In genomic region chr3:113275876-113276580, GRCh38 we compare ENCODE assay signal across 8 cellular contexts.
DNase-seq lines count a peak whose midpoint lies in the region; ATAC-seq and TF ChIP-seq lines count a peak whose summit lies in the region.

No MANE protein-coding gene starts in this region.

- no peak overlapping the region for H3K4me3 Mint-ChIP-seq in activated CD4-positive, alpha-beta T cell treated with anti-CD3 and anti-CD28 coated beads for 36 hours
- H3K4me3 Mint-ChIP-seq in MCF 10A (ENCODE audit: unreplicated experiment), result no peak overlapping the region

- no peak overlapping the region for H3K27ac Mint-ChIP-seq in activated CD4-positive, alpha-beta T cell treated with anti-CD3 and anti-CD28 coated beads for 36 hours
- no peak overlapping the region for H3K27ac Mint-ChIP-seq in MCF 10A (ENCODE audit: low read depth, unreplicated experiment)

- TF ChIP-seq CTCF in MCF 10A (IDR thresholded peaks at IDR 0.05; ENCODE audit: unreplicated experiment), result no peak

- H3K27me3 Mint-ChIP-seq in activated CD4-positive, alpha-beta T cell treated with anti-CD3 and anti-CD28 coated beads for 36 hours, result no peaks in the 10 kb centered on the region
- no peaks in the 10 kb centered on the region for H3K27me3 Mint-ChIP-seq in MCF 10A (ENCODE audit: insufficient read depth, unreplicated experiment)

- intact Hi-C loops in activated CD4-positive, alpha-beta T cell treated with anti-CD3 and anti-CD28 coated beads for 36 hours (cut with DNase I, micrococcal nuclease), result no loop called here
- intact Hi-C loops in MCF 10A (cut with micrococcal nuclease), result no loop called here

- POLR2A ChIA-PET in activated CD4-positive, alpha-beta T cell treated with anti-CD3 and anti-CD28 coated beads for 36 hours (lab: Charles Lee), result no interaction called here
- POLR2A ChIA-PET in MCF 10A (lab: Yijun Ruan, JAX), result no interaction called here

- H3K9me3 Mint-ChIP-seq in activated CD4-positive, alpha-beta T cell treated with anti-CD3 and anti-CD28 coated beads for 36 hours (ENCODE audit: low read depth), result no peaks in the 10 kb centered on the region
- no peaks in the 10 kb centered on the region for H3K9me3 Mint-ChIP-seq in MCF 10A (ENCODE audit: unreplicated experiment)

- H3K36me3 Mint-ChIP-seq in activated CD4-positive, alpha-beta T cell treated with anti-CD3 and anti-CD28 coated beads for 36 hours (ENCODE audit: low read depth), result no peaks in the 10 kb centered on the region
- H3K36me3 Mint-ChIP-seq in MCF 10A (ENCODE audit: insufficient read depth, unreplicated experiment), result no peaks in the 10 kb centered on the region

- BruUV-seq in MCF 10A (replicated peaks; lab: Mats Ljungman, UMichigan), result no TSS peak

- CTCF ChIA-PET in activated CD4-positive, alpha-beta T cell treated with anti-CD3 and anti-CD28 coated beads for 36 hours (lab: Charles Lee), result interaction anchor here (0.6 to 1.2 kb wide), 3 partner anchors 12 to 235 kb away, joined by 3 to 17 read pairs (median 3); no protein-coding TSS in a partner anchor
- CTCF ChIA-PET in MCF 10A (lab: Yijun Ruan, JAX), result interaction anchor here (0.6 to 2.3 kb wide), 5 partner anchors 11 to 240 kb away, joined by 3 to 9 read pairs (median 4); no protein-coding TSS in a partner anchor

- ATAC-seq in activated CD4-positive, alpha-beta T cell treated with anti-CD3 and anti-CD28 coated beads for 36 hours, result peak; percentile 44
- ATAC-seq in HG02852 (IDR thresholded peaks at IDR 0.05; ENCODE audit: unreplicated experiment), result peak; percentile 48

- peaks cover 5% of the 10 kb centered on the region for H3K4me1 Mint-ChIP-seq in activated CD4-positive, alpha-beta T cell treated with anti-CD3 and anti-CD28 coated beads for 36 hours
- no peaks in the 10 kb centered on the region for H3K4me1 Mint-ChIP-seq in MCF 10A (ENCODE audit: insufficient read depth, unreplicated experiment)

- DNase-seq in activated CD4-positive, alpha-beta T cell treated with anti-CD3 and anti-CD28 coated beads for 36 hours, result no peak
- DNase-seq in activated CD4-positive, alpha-beta T cell treated with anti-CD3 and anti-CD28 coated beads for 4 hours, result no peak
- DNase-seq in NCI-H510A treated with DMSO at 0.1 percent for 48 hours (lab: John Stamatoyannopoulos, UW), result peak; percentile 55
- peak; percentile 54 for DNase-seq in MCF 10A (ENCODE audit: unreplicated experiment)
- peak; percentile 38 for DNase-seq in kidney glomerular epithelial cell (lab: John Stamatoyannopoulos, UW)
- DNase-seq in stromal cell of bone marrow (ENCODE audit: low read depth), result peak; percentile 84
- no peak for DNase-seq in SW 1271 (lab: John Stamatoyannopoulos, UW)

Comparison
In these comparisons a context has a peak if more than half of its experiments do, and no peak if none do; other contexts are left out.
1. DNase-seq: peak in NCI-H510A treated with DMSO at 0.1 percent for 48 hours (single experiment), MCF 10A (single experiment), kidney glomerular epithelial cell (single experiment) and stromal cell of bone marrow (single experiment); none in activated CD4-positive, alpha-beta T cell treated with anti-CD3 and anti-CD28 coated beads for 36 hours (single experiment), activated CD4-positive, alpha-beta T cell treated with anti-CD3 and anti-CD28 coated beads for 4 hours (0 of 2) and SW 1271 (0 of 2).